ENCODE assay signal across 19 cellular contexts in genomic region chr1:101167891-101168290, GRCh38.
DNase-seq lines count a peak whose midpoint lies in the region; ATAC-seq and TF ChIP-seq lines count a peak whose summit lies in the region.
"Had no signal": no experiment of that assay in that cellular context is flagged by ENCODE, and none has a peak within 500 bp of the region (broad histone marks: within the 10 kb centered on the region; RNA-seq: fewer than 3 reads in every experiment).

No MANE protein-coding gene starts in this region.

- intact Hi-C loops in activated CD8-positive, alpha-beta T cell treated with anti-CD3 and anti-CD28 coated beads for 36 hours (cut with micrococcal nuclease): no loop called here
- intact Hi-C loops in esophagus muscularis mucosa (cut with DNase I): no loop called here

- no peak overlapping the region for H3K27ac ChIP-seq in esophagus muscularis mucosa (replicated peaks in 1 of 4)
- H3K27ac ChIP-seq: coronary artery, neural progenitor cell, tibial artery had no signal

- peak overlapping the region; percentile 53 for H3K27ac Mint-ChIP-seq in activated CD8-positive, alpha-beta T cell treated with anti-CD3 and anti-CD28 coated beads for 36 hours
- no peak overlapping the region for H3K27ac Mint-ChIP-seq in activated CD8-positive, alpha-beta T cell treated with anti-CD3 and anti-CD28 coated beads, Interleukin-2, amount 10 ng/mL, durations not matched to agents 7 days and 5 days
- H3K27ac Mint-ChIP-seq in activated naive CD8-positive, alpha-beta T cell treated with anti-CD3 and anti-CD28 coated beads, Interleukin-2, amount 50 U/mL, for 24 hours: peak overlapping the region; percentile 24
- H3K27ac Mint-ChIP-seq: neural progenitor cell, T-cell had no signal

- no peak overlapping the region for H3K4me3 Mint-ChIP-seq in activated CD8-positive, alpha-beta T cell treated with anti-CD3 and anti-CD28 coated beads for 36 hours
- no peak overlapping the region for H3K4me3 Mint-ChIP-seq in activated CD8-positive, alpha-beta T cell treated with anti-CD3 and anti-CD28 coated beads, Interleukin-2, amount 10 ng/mL, durations not matched to agents 7 days and 5 days
- H3K4me3 Mint-ChIP-seq in activated naive CD8-positive, alpha-beta T cell treated with anti-CD3 and anti-CD28 coated beads, Interleukin-2, amount 50 U/mL, for 24 hours: no peak overlapping the region
- H3K4me3 Mint-ChIP-seq: neural progenitor cell, T-cell had no signal

- H3K27me3 ChIP-seq in esophagus muscularis mucosa: no peaks in the 10 kb centered on the region
- H3K27me3 ChIP-seq: neural progenitor cell, tibial artery had no signal

- TF ChIP-seq EP300 in esophagus muscularis mucosa (IDR thresholded peaks at IDR 0.05): no peak

- H3K36me3 ChIP-seq in esophagus muscularis mucosa: no peaks in the 10 kb centered on the region
- H3K36me3 ChIP-seq: HAP-1, neural progenitor cell, tibial artery had no signal

- H3K27me3 Mint-ChIP-seq in activated CD8-positive, alpha-beta T cell treated with anti-CD3 and anti-CD28 coated beads for 36 hours: no peaks in the 10 kb centered on the region
- no peaks in the 10 kb centered on the region for H3K27me3 Mint-ChIP-seq in activated CD8-positive, alpha-beta T cell treated with anti-CD3 and anti-CD28 coated beads, Interleukin-2, amount 10 ng/mL, durations not matched to agents 7 days and 5 days (ENCODE audit: low read depth)
- no peaks in the 10 kb centered on the region for H3K27me3 Mint-ChIP-seq in activated naive CD8-positive, alpha-beta T cell treated with anti-CD3 and anti-CD28 coated beads, Interleukin-2, amount 50 U/mL, for 24 hours
- H3K27me3 Mint-ChIP-seq: T-cell had no signal

- peaks cover 2% of the 10 kb centered on the region for H3K36me3 Mint-ChIP-seq in activated CD8-positive, alpha-beta T cell treated with anti-CD3 and anti-CD28 coated beads for 36 hours (ENCODE audit: low read depth)
- H3K36me3 Mint-ChIP-seq in activated CD8-positive, alpha-beta T cell treated with anti-CD3 and anti-CD28 coated beads, Interleukin-2, amount 10 ng/mL, durations not matched to agents 7 days and 5 days (ENCODE audit: low read depth): peaks cover 2% of the 10 kb centered on the region
- no peaks in the 10 kb centered on the region for H3K36me3 Mint-ChIP-seq in activated naive CD8-positive, alpha-beta T cell treated with anti-CD3 and anti-CD28 coated beads, Interleukin-2, amount 50 U/mL, for 24 hours (ENCODE audit: low read depth)
- H3K36me3 Mint-ChIP-seq: neural progenitor cell, T-cell had no signal

- H3K9me3 Mint-ChIP-seq in activated CD8-positive, alpha-beta T cell treated with anti-CD3 and anti-CD28 coated beads for 36 hours: no peaks in the 10 kb centered on the region
- H3K9me3 Mint-ChIP-seq in activated CD8-positive, alpha-beta T cell treated with anti-CD3 and anti-CD28 coated beads, Interleukin-2, amount 10 ng/mL, durations not matched to agents 7 days and 5 days (ENCODE audit: insufficient read depth): no peaks in the 10 kb centered on the region
- H3K9me3 Mint-ChIP-seq in activated naive CD8-positive, alpha-beta T cell treated with anti-CD3 and anti-CD28 coated beads, Interleukin-2, amount 50 U/mL, for 24 hours: no peaks in the 10 kb centered on the region
- H3K9me3 Mint-ChIP-seq: neural progenitor cell, T-cell had no signal

- POLR2A ChIA-PET in activated CD8-positive, alpha-beta T cell treated with anti-CD3 and anti-CD28 coated beads for 36 hours (lab: Charles Lee): interaction anchor here (1.6 kb wide), 1 partner anchor 10 kb away, joined by 4 read pairs; no protein-coding TSS in a partner anchor
- POLR2A ChIA-PET in activated CD8-positive, alpha-beta T cell treated with anti-CD3 and anti-CD28 coated beads, Interleukin-2, amount 10 ng/mL, durations not matched to agents 7 days and 5 days (lab: Charles Lee): interaction anchor here (0.5 kb wide), 1 partner anchor 10 kb away, joined by 4 read pairs; no protein-coding TSS in a partner anchor

- TF ChIP-seq CTCF in activated CD8-positive, alpha-beta T cell treated with anti-CD3 and anti-CD28 coated beads for 36 hours (IDR thresholded peaks at IDR 0.05): no peak
- no peak for TF ChIP-seq CTCF in esophagus muscularis mucosa (IDR thresholded peaks at IDR 0.05)

- H3K9me3 ChIP-seq in esophagus muscularis mucosa: no peaks in the 10 kb centered on the region
- H3K9me3 ChIP-seq: HAP-1, tibial artery had no signal

- no peak for DNase-seq in activated CD8-positive, alpha-beta T cell treated with anti-CD3 and anti-CD28 coated beads for 36 hours
- no peak for DNase-seq in activated CD8-positive, alpha-beta T cell treated with anti-CD3 and anti-CD28 coated beads, Interleukin-2, amount 10 ng/mL, durations not matched to agents 7 days and 5 days
- DNase-seq in activated naive CD8-positive, alpha-beta T cell treated with anti-CD3 and anti-CD28 coated beads, Interleukin-2, amount 50 U/mL, for 24 hours: no peak
- DNase-seq in esophagus muscularis mucosa (ENCODE audit: extremely low spot score) (no peak), NCI-H510A treated with DMSO at 0.1 percent for 48 hours (lab: John Stamatoyannopoulos, UW) (no peak), DMS153 (lab: John Stamatoyannopoulos, UW) (no peak)
- DNase-seq: aorta, glutamatergic neuron, mesenchymal stem cell, NCI-H82, right cardiac atrium, RPMI8226, T-cell, tibial artery had no signal

- H3K4me3 ChIP-seq in esophagus muscularis mucosa: no peak overlapping the region
- H3K4me3 ChIP-seq: coronary artery, HAP-1, neural progenitor cell, tibial artery had no signal

- CTCF ChIA-PET in activated CD8-positive, alpha-beta T cell treated with anti-CD3 and anti-CD28 coated beads for 36 hours (lab: Charles Lee): interaction anchor here (1.7 to 1.8 kb wide), 2 partner anchors 70 to 121 kb away, joined by 5 read pairs; no protein-coding TSS in a partner anchor
- CTCF ChIA-PET in activated CD8-positive, alpha-beta T cell treated with anti-CD3 and anti-CD28 coated beads, Interleukin-2, amount 10 ng/mL, durations not matched to agents 7 days and 5 days (lab: Charles Lee): no interaction called here

- TF ChIP-seq POLR2A in esophagus muscularis mucosa (IDR thresholded peaks at IDR 0.05; ENCODE audit: low read depth): no peak

- peak; percentile 86 for ATAC-seq in activated CD8-positive, alpha-beta T cell treated with anti-CD3 and anti-CD28 coated beads for 36 hours
- ATAC-seq in activated CD8-positive, alpha-beta T cell treated with anti-CD3 and anti-CD28 coated beads, Interleukin-2, amount 10 ng/mL, durations not matched to agents 7 days and 5 days: no peak
- peak; percentile 60 for ATAC-seq in GM19467 (IDR thresholded peaks at IDR 0.05; ENCODE audit: unreplicated experiment)
- peak; percentile 78 for ATAC-seq in HG03159 (IDR thresholded peaks at IDR 0.05; ENCODE audit: unreplicated experiment)
- ATAC-seq in activated naive CD8-positive, alpha-beta T cell treated with anti-CD3 and anti-CD28 coated beads, Interleukin-2, amount 50 U/mL, for 24 hours: peak; percentile 89
- ATAC-seq: right cardiac atrium, T-cell had no signal

- peaks cover 0 to 19% (median 0%) of the 10 kb centered on the region in 4 donors for H3K4me1 ChIP-seq in esophagus muscularis mucosa

- peaks cover 43% of the 10 kb centered on the region for H3K4me1 Mint-ChIP-seq in activated CD8-positive, alpha-beta T cell treated with anti-CD3 and anti-CD28 coated beads for 36 hours (ENCODE audit: low read depth)
- H3K4me1 Mint-ChIP-seq in activated CD8-positive, alpha-beta T cell treated with anti-CD3 and anti-CD28 coated beads, Interleukin-2, amount 10 ng/mL, durations not matched to agents 7 days and 5 days (ENCODE audit: low read depth): peaks cover 14% of the 10 kb centered on the region
- H3K4me1 Mint-ChIP-seq in activated naive CD8-positive, alpha-beta T cell treated with anti-CD3 and anti-CD28 coated beads, Interleukin-2, amount 50 U/mL, for 24 hours: peaks cover 45% of the 10 kb centered on the region
